ENCODE assay signal across 1 cellular context in genomic region chr4:184451726-184452125, GRCh38.
TF ChIP-seq lines count a peak whose summit lies in the region.

No MANE protein-coding gene starts in this region.

TF ChIP-seq in K562, 482 proteins besides CTCF, POLR2A, EP300 and RAD21 (continued from another document and continues in another):
- TF ChIP-seq ZBTB12 (CRISPR knock-in tag; IDR thresholded peaks at IDR 0.05) (no peak), HNRNPK (IDR thresholded peaks at IDR 0.05; ENCODE audit: low read depth, low read length, poor library complexity, severe bottlenecking) (no peak), AFF4 (CRISPR knock-in tag; IDR thresholded peaks at IDR 0.05) (no peak), MXI1 (IDR thresholded peaks at IDR 0.05; ENCODE audit: low read depth, low read length) (no peak), NR2C1 (IDR thresholded peaks at IDR 0.05) (peak; percentile 74; the same call in 1 of the 2 replicates), NR2C1 (tag; IDR thresholded peaks at IDR 0.05) (peak; percentile 75), TBP (optimal IDR thresholded peaks at IDR 0.05; ENCODE audit: low read depth, low read length) (no peak), ARID3B (CRISPR knock-in tag; IDR thresholded peaks at IDR 0.05; ENCODE audit: borderline replicate concordance) (no peak), DPF2 (IDR thresholded peaks at IDR 0.05) (peak; percentile 89), SMARCE1 (IDR thresholded peaks at IDR 0.05) (peak; percentile 93), ZNF785 (CRISPR knock-in tag; IDR thresholded peaks at IDR 0.05) (no peak), KLF1 (tag; IDR thresholded peaks at IDR 0.05) (no peak), PHF20 (IDR thresholded peaks at IDR 0.05; ENCODE audit: partially characterized antibody) (no peak), GTF2B (IDR thresholded peaks at IDR 0.05; ENCODE audit: extremely low read depth, insufficient read length) (no peak), BRD4 (IDR thresholded peaks at IDR 0.05) (no peak), KAT7 (CRISPR knock-in tag; IDR thresholded peaks at IDR 0.05; ENCODE audit: borderline replicate concordance) (no peak), NR3C1 (CRISPR knock-in tag; IDR thresholded peaks at IDR 0.05) (no peak), DDX20 (tag; IDR thresholded peaks at IDR 0.05; ENCODE audit: low read depth) (no peak), ETS1 (conservative IDR thresholded peaks at IDR 0.05; ENCODE audit: control insufficient read depth, low read depth, low read length) (no peak), RBFOX2 (IDR thresholded peaks at IDR 0.05; ENCODE audit: low read depth, low read length) (no peak), POLR2AphosphoS5 (IDR thresholded peaks at IDR 0.05; ENCODE audit: control insufficient read depth, insufficient read depth, low read depth, low read length) (peak; percentile 85; the same call in 1 of the 2 replicates), KDM5B (IDR thresholded peaks at IDR 0.05; ENCODE audit: insufficient replicate concordance, low read depth, low read length) (no peak), TAL1 (IDR thresholded peaks at IDR 0.05) (peak; percentile 87), HNRNPUL1 (IDR thresholded peaks at IDR 0.05; ENCODE audit: low read length) (no peak), NR1H2 (CRISPR knock-in tag; IDR thresholded peaks at IDR 0.05) (no peak), ZNF232 (CRISPR knock-in tag; IDR thresholded peaks at IDR 0.05) (no peak), PML (IDR thresholded peaks at IDR 0.05; ENCODE audit: low read length) (peak; percentile 72), KLF6 (CRISPR knock-in tag; IDR thresholded peaks at IDR 0.05; ENCODE audit: borderline replicate concordance) (no peak), BCOR (IDR thresholded peaks at IDR 0.05) (peak; percentile 68), ZNF507 (tag; conservative IDR thresholded peaks at IDR 0.05) (no peak), MLX (CRISPR knock-in tag; conservative IDR thresholded peaks at IDR 0.05) (no peak), ELF4 (CRISPR knock-in tag; IDR thresholded peaks at IDR 0.05) (no peak), DACH1 (IDR thresholded peaks at IDR 0.05; ENCODE audit: partially characterized antibody) (no peak), FOXK2 (conservative IDR thresholded peaks at IDR 0.05 in 1 of 2, IDR thresholded peaks at IDR 0.05 in 1 of 2; ENCODE audit: low read depth in 2 of 2) (peak; percentile 63 to 72), ZNF644 (tag; IDR thresholded peaks at IDR 0.05; ENCODE audit: low read depth) (peak; percentile 71; the same call in 1 of the 2 replicates), ZNF583 (CRISPR knock-in tag; IDR thresholded peaks at IDR 0.05) (no peak), PHTF2 (CRISPR knock-in tag; IDR thresholded peaks at IDR 0.05) (no peak), HMGN3 (IDR thresholded peaks at IDR 0.05; ENCODE audit: borderline replicate concordance, extremely low read depth, insufficient read length, low read depth, low read length) (no peak), HNRNPH1 (optimal IDR thresholded peaks at IDR 0.05; ENCODE audit: low read depth, low read length) (no peak), KDM2B (CRISPR knock-in tag; IDR thresholded peaks at IDR 0.05) (no peak), DLX4 (CRISPR knock-in tag; IDR thresholded peaks at IDR 0.05) (no peak), ZFP36 (IDR thresholded peaks at IDR 0.05; ENCODE audit: low read depth, low read length, partially characterized antibody) (no peak), SUPT5H (IDR thresholded peaks at IDR 0.05) (no peak), ZNF318 (IDR thresholded peaks at IDR 0.05; ENCODE audit: borderline replicate concordance in 1 of 2, low read depth in 1 of 2) (peak in 1 of 2 experiments; percentile 78; a peak in 2 of 4 replicates), ZNF512 (tag; IDR thresholded peaks at IDR 0.05) (no peak)
